ENCODE assay signal across 18 cellular contexts in the genomic region with DNA sequence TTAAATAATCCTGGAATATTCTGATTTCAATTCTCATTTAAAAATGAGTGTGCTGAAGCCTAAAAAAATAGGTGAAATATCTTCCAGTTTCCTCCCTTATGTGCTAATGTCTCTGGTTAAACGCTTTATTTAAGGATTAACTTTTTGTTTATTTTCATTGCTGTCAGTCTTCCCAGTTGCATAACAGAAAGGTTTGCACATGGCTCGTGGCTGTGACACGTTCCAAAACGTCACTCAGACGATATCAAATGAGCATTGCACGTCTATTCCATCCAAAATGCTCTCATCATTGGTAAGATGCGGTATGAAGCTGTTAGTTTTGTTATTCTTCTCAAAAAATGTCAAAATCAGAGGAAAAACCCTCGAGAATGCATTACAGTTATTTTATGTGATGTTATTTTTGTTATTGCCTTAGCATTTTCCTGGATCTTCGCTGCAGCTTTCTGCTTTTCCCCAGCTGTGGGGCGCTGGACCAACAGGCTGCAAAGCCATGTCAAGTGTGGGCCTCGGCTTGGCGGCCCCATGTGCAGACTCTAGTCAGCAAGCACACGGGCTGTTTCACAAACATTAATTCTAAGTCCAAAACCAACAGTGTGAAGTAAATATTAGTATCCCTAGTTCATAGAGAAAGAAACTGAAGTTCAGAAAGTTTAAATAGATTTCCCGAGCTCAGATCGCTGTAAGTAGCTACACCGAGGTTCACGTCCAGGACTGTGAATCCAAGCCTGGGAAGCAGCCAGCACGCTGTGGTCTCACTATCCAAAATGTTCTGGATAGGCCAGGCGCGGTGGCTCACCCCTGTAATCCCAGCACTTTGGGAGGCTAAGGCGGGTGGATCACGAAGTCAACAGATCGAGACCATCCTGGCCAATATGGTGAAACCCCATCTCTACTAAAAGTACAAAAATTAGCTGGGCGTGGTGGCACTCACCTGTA.
DNase-seq lines count a peak whose midpoint lies in the region; ATAC-seq, FAIRE-seq and TF ChIP-seq lines count a peak whose summit lies in the region.
"Had no signal": no experiment of that assay in that cellular context is flagged by ENCODE, and none has a peak within 500 bp of the region (broad histone marks: within the 10 kb centered on the region; RNA-seq: fewer than 3 reads in every experiment).

No MANE protein-coding gene starts in this region.

- no peak overlapping the region for H3K4me2 ChIP-seq in HepG2 (ENCODE audit: low read depth, low read length)

- H3K9ac ChIP-seq in liver (ENCODE audit: low read depth in 1 of 2, low read length in 2 of 2) (no peak overlapping the region), HepG2 (ENCODE audit: insufficient read depth, low read depth, low read length) (no peak overlapping the region)

- POLR2A ChIA-PET in HepG2 (lab: Yijun Ruan, JAX), result no interaction called here

- TF ChIP-seq EP300 in HepG2 (IDR thresholded peaks at IDR 0.05; ENCODE audit: low read depth in 2 of 2, low read length in 2 of 2) (no peak), HepG2 (CRISPR knock-in tag; IDR thresholded peaks at IDR 0.05; ENCODE audit: borderline replicate concordance) (no peak), gastroesophageal sphincter (IDR thresholded peaks at IDR 0.05) (no peak)

- H4K20me1 ChIP-seq in HepG2 (ENCODE audit: insufficient read depth, low read length), result no peaks in the 10 kb centered on the region

- TF ChIP-seq CTCF in liver (IDR thresholded peaks at IDR 0.05; ENCODE audit: low read depth, low read length, missing input control), result no peak
- TF ChIP-seq CTCF in HepG2 (CRISPR knock-in tag; IDR thresholded peaks at IDR 0.05), result no peak
- TF ChIP-seq CTCF in gastroesophageal sphincter (IDR thresholded peaks at IDR 0.05), result no peak

- no peak overlapping the region for H2AFZ ChIP-seq in HepG2 (ENCODE audit: low read length)

- TF ChIP-seq RAD21 in liver (IDR thresholded peaks at IDR 0.05) (no peak), HepG2 (CRISPR knock-in tag; IDR thresholded peaks at IDR 0.05) (no peak)

- H3K9me3 ChIP-seq in liver (ENCODE audit: control insufficient read depth in 4 of 4, low read length in 3 of 4) (peaks cover 0 to 2% (median 2%) of the 10 kb centered on the region in 4 donors), HepG2 (ENCODE audit: low read length) (no peaks in the 10 kb centered on the region), gastroesophageal sphincter (peaks cover 0 to 10% (median 0%) of the 10 kb centered on the region in 3 donors)
- H3K9me3 ChIP-seq: BE2C had no signal

- no peak for TF ChIP-seq POLR2A in HepG2 (IDR thresholded peaks at IDR 0.05; ENCODE audit: insufficient read depth in 1 of 2, low read depth in 2 of 2, low read length in 2 of 2)
- no peak for TF ChIP-seq POLR2A in gastroesophageal sphincter (IDR thresholded peaks at IDR 0.05)

- ATAC-seq in HepG2 (no peak), gastroesophageal sphincter (peak; percentile 55), HG03442 (IDR thresholded peaks at IDR 0.05; ENCODE audit: unreplicated experiment) (no peak)

- no peak overlapping the region for H3K4me3 ChIP-seq in liver (ENCODE audit: low read depth in 1 of 3, low read length in 3 of 3)
- H3K4me3 ChIP-seq in HepG2 (replicated peaks in 1 of 3; ENCODE audit: insufficient read depth in 1 of 3, low read depth in 2 of 3, low read length in 3 of 3), result no peak overlapping the region
- no peak overlapping the region for H3K4me3 ChIP-seq in gastroesophageal sphincter

- CTCF ChIA-PET in HepG2 (lab: Yijun Ruan, JAX; ENCODE audit: low intra/inter-chr PET ratio, low total read pairs), result no interaction called here

- H3K36me3 ChIP-seq in liver (ENCODE audit: control insufficient read depth in 4 of 4, insufficient read depth in 3 of 4, low read depth in 1 of 4, low read length in 3 of 4) (no peaks in the 10 kb centered on the region), HepG2 (replicated peaks in 1 of 2; ENCODE audit: control insufficient read depth in 1 of 2, insufficient read depth in 2 of 2, low read length in 2 of 2) (no peaks in the 10 kb centered on the region), gastroesophageal sphincter (no peaks in the 10 kb centered on the region)
- H3K36me3 ChIP-seq: BE2C had no signal

- H3K4me1 ChIP-seq in liver (ENCODE audit: control insufficient read depth in 4 of 4, insufficient read depth in 4 of 4, low read length in 3 of 4), result peaks cover 0 to 4% (median 0%) of the 10 kb centered on the region in 4 donors
- no peaks in the 10 kb centered on the region for H3K4me1 ChIP-seq in HepG2 (ENCODE audit: insufficient read depth, low read length)
- H3K4me1 ChIP-seq in gastroesophageal sphincter, result no peaks in the 10 kb centered on the region
- H3K4me1 ChIP-seq: BE2C had no signal

- BruUV-seq in HepG2 (replicated peaks; lab: Mats Ljungman, UMichigan), result no TSS peak

- H3K27me3 ChIP-seq in liver (ENCODE audit: control insufficient read depth in 4 of 4, insufficient read depth in 4 of 4, low read length in 3 of 4), result no peaks in the 10 kb centered on the region
- no peaks in the 10 kb centered on the region for H3K27me3 ChIP-seq in HepG2 (ENCODE audit: control insufficient read depth in 1 of 2, insufficient read depth in 2 of 2, low read length in 2 of 2)
- no peaks in the 10 kb centered on the region for H3K27me3 ChIP-seq in gastroesophageal sphincter
- H3K27me3 ChIP-seq: BE2C had no signal

- H3K79me2 ChIP-seq in HepG2 (ENCODE audit: insufficient read depth, low read length), result no peaks in the 10 kb centered on the region

- WGBS in liver, result 57% methylated on average over 24 of the region's 24 CpGs
- 35% methylated on average over 24 of the region's 24 CpGs for WGBS in HepG2 (ENCODE audit: low lambda C conversion rate)
- 56 to 65% methylated on average over 15 to 21 of the region's 24 CpGs for WGBS in gastroesophageal sphincter (ENCODE audit: low coverage in 1 of 2), 2 donors

- H3K27ac ChIP-seq in liver (ENCODE audit: low read depth in 1 of 2, low read length in 2 of 2), result peak overlapping the region; percentile 36 to 69
- H3K27ac ChIP-seq in HepG2 (ENCODE audit: extremely low read length, insufficient read depth, low read length), result no peak overlapping the region
- H3K27ac ChIP-seq in gastroesophageal sphincter, result peak overlapping the region in 2 of 4 donors; percentile 26 to 46

- DNase-seq in HepG2 (ENCODE audit: low spot score) (no peak), mucosa of gallbladder (ENCODE audit: low spot score) (peak; percentile 12), NCI-H2227 treated with DMSO at 0.1 percent for 48 hours (lab: John Stamatoyannopoulos, UW) (no peak)
- no peak for DNase-seq in activated T-cell treated with anti-CD3 and anti-CD28 coated beads, Interleukin-2, amount 50 U/mL, for 48 hours
- DNase-seq: ACHN; BE2C; C1 segment of cervical spinal cord; CD4-positive, CD25-positive, alpha-beta regulatory T cell; CD8-positive, alpha-beta memory T cell; COR-L47; DMS79 treated with DMSO at 0.1 percent for 48 hours; GF-D8; H9 had no signal

- intact Hi-C loops in HepG2 (cut with micrococcal nuclease; ENCODE audit: unreplicated experiment), result no loop called here

- FAIRE-seq in HepG2 (lab: Jason Lieb, UNC), result no peak
- FAIRE-seq: D721Med, H1 had no signal

- in situ Hi-C loops in HepG2 (cut with HindIII; ENCODE audit: extremely low pct_ligation_motif_present, low pct_unique_long_range_greater_than_20kb), result no loop called here

TF ChIP-seq in liver, 16 proteins besides CTCF, POLR2A, EP300 and RAD21:
- TF ChIP-seq JUND (IDR thresholded peaks at IDR 0.05) (peak in 1 of 2 donors; percentile 16), EGR1 (IDR thresholded peaks at IDR 0.05; ENCODE audit: low read depth in 2 of 2) (no peak), RXRA (IDR thresholded peaks at IDR 0.05) (peak in 1 of 2 donors; percentile 16), HNF4A (conservative IDR thresholded peaks at IDR 0.05) (peak in 1 of 2 donors; percentile 4)
TF ChIP-seq in liver: peak in this region for 3.

TF ChIP-seq in HepG2, 621 proteins besides CTCF, POLR2A, EP300 and RAD21:
- TF ChIP-seq FOSL1 (CRISPR knock-in tag; IDR thresholded peaks at IDR 0.05; ENCODE audit: borderline replicate concordance) (no peak), SOX13 (IDR thresholded peaks at IDR 0.05) (no peak), SOX13 (CRISPR knock-in tag; conservative IDR thresholded peaks at IDR 0.05 in 1 of 2, IDR thresholded peaks at IDR 0.05 in 1 of 2) (no peak), MNT (IDR thresholded peaks at IDR 0.05) (no peak), ZBTB7A (CRISPR knock-in tag; IDR thresholded peaks at IDR 0.05) (no peak), ZNF292 (CRISPR knock-in tag; IDR thresholded peaks at IDR 0.05; ENCODE audit: borderline replicate concordance, low read depth) (no peak), FOXA1 (IDR thresholded peaks at IDR 0.05) (no peak), FOXA1 (CRISPR knock-in tag; IDR thresholded peaks at IDR 0.05) (no peak), ZNF589 (CRISPR knock-in tag; conservative IDR thresholded peaks at IDR 0.05) (no peak), ARID3A (IDR thresholded peaks at IDR 0.05; ENCODE audit: low read depth, low read length) (no peak)
